In genomic region chr20:33864324-33864963, GRCh38 we compare ENCODE assay signal across 23 cellular contexts. TPM values are rescaled to one million over a fixed set of nuclear protein-coding genes. Genes with fewer than 3 reads are reported as not detected.
DNase-seq lines count a peak whose midpoint lies in the region; ATAC-seq, FAIRE-seq and TF ChIP-seq lines count a peak whose summit lies in the region.
"Had no signal": no experiment of that assay in that cellular context is flagged by ENCODE, and none has a peak within 500 bp of the region (broad histone marks: within the 10 kb centered on the region; RNA-seq: fewer than 3 reads in every experiment).

No MANE protein-coding gene starts in this region.

- H3K4me2 ChIP-seq in HepG2 (ENCODE audit: low read depth, low read length), result peak overlapping the region; percentile 29
- peak overlapping the region; percentile 59; the same call in 1 of the 2 replicates for H3K4me2 ChIP-seq in OCI-LY7 (ENCODE audit: low read length)
- H3K4me2 ChIP-seq: BLaER1 treated with 17β-estradiol and CSF1 and Interleukin-3, amounts not matched to agents 10 nM and 100 nM had no signal

- H3K4me3 ChIP-seq in HepG2 (replicated peaks in 1 of 3; ENCODE audit: insufficient read depth in 1 of 3, low read depth in 2 of 3, low read length in 3 of 3) (no peak overlapping the region), right lobe of liver (no peak overlapping the region), OCI-LY7 (ENCODE audit: low read depth, low read length, poor library complexity, severe bottlenecking) (no peak overlapping the region)
- H3K4me3 ChIP-seq: BLaER1 treated with 17β-estradiol and CSF1 and Interleukin-3, amounts not matched to agents 10 nM and 100 nM; GM23248; K562 had no signal

- H3K9me3 Mint-ChIP-seq in natural killer cell treated with Interleukin-12 subunit alpha and Interleukin-12 subunit beta and Interleukin-15 and Interleukin-18, amount 100 ng/mL, for 72 hours, result no peaks in the 10 kb centered on the region
- H3K9me3 Mint-ChIP-seq: CD8-positive, alpha-beta T cell had no signal

- ATAC-seq in HepG2 (0 out of 3 replicates have a peak, but pooled peaks have one; percentile 6), right lobe of liver (no peak), left colon (peak; percentile 58), HG03175 (IDR thresholded peaks at IDR 0.05; ENCODE audit: unreplicated experiment) (no peak)
- no peak for ATAC-seq in natural killer cell treated with Interleukin-12 subunit alpha and Interleukin-12 subunit beta and Interleukin-15 and Interleukin-18, amount 100 ng/mL, for 72 hours
- ATAC-seq: CD8-positive, alpha-beta T cell; K562; PC-3 had no signal

- CTCF ChIA-PET in HepG2 (lab: Yijun Ruan, JAX; ENCODE audit: low intra/inter-chr PET ratio, low total read pairs) (interaction anchor here (0.9 kb wide), 1 partner anchor 205 kb away, joined by 4 read pairs; no protein-coding TSS in a partner anchor), OCI-LY7 (lab: Charles Lee; ENCODE audit: unreplicated experiment) (interaction anchor here (1.1 kb wide), 1 partner anchor 213 kb away, joined by 4 read pairs; no protein-coding TSS in a partner anchor)

- no peak for TF ChIP-seq RAD21 in HepG2 (CRISPR knock-in tag; IDR thresholded peaks at IDR 0.05)

- H3K4me1 ChIP-seq in HepG2 (ENCODE audit: insufficient read depth, low read length), result peaks cover 26% of the 10 kb centered on the region
- H3K4me1 ChIP-seq in right lobe of liver, result no peaks in the 10 kb centered on the region
- H3K4me1 ChIP-seq in OCI-LY7 (ENCODE audit: insufficient read depth, low read length, poor library complexity, severe bottlenecking), result peaks cover 61% of the 10 kb centered on the region

- H3K36me3 ChIP-seq in HepG2 (replicated peaks in 1 of 2; ENCODE audit: control insufficient read depth in 1 of 2, insufficient read depth in 2 of 2, low read length in 2 of 2) (no peaks in the 10 kb centered on the region), right lobe of liver (no peaks in the 10 kb centered on the region), OCI-LY7 (ENCODE audit: insufficient read depth, low read length) (no peaks in the 10 kb centered on the region)
- H3K36me3 ChIP-seq: BLaER1 treated with 17β-estradiol and CSF1 and Interleukin-3, amounts not matched to agents 10 nM and 100 nM had no signal

- no peak overlapping the region for H3K9ac ChIP-seq in HepG2 (ENCODE audit: insufficient read depth, low read depth, low read length)
- H3K9ac ChIP-seq: BLaER1 treated with 17β-estradiol and CSF1 and Interleukin-3, amounts not matched to agents 10 nM and 100 nM; GM23248 had no signal

- H3K79me2 ChIP-seq in HepG2 (ENCODE audit: insufficient read depth, low read length), result no peaks in the 10 kb centered on the region
- H3K79me2 ChIP-seq in OCI-LY7 (ENCODE audit: insufficient read depth, low read depth, low read length), result no peaks in the 10 kb centered on the region

- no peak overlapping the region for H3K4me3 Mint-ChIP-seq in natural killer cell treated with Interleukin-12 subunit alpha and Interleukin-12 subunit beta and Interleukin-15 and Interleukin-18, amount 100 ng/mL, for 72 hours
- H3K4me3 Mint-ChIP-seq: CD8-positive, alpha-beta T cell had no signal

- in situ Hi-C loops in HepG2 (cut with HindIII; ENCODE audit: extremely low pct_ligation_motif_present, low pct_unique_long_range_greater_than_20kb), result no loop called here

- no peaks in the 10 kb centered on the region for H3K9me3 ChIP-seq in HepG2 (ENCODE audit: low read length)
- H3K9me3 ChIP-seq in right lobe of liver, result no peaks in the 10 kb centered on the region
- H3K9me3 ChIP-seq in OCI-LY7 (ENCODE audit: low read length), result no peaks in the 10 kb centered on the region
- H3K9me3 ChIP-seq: BLaER1 treated with 17β-estradiol and CSF1 and Interleukin-3, amounts not matched to agents 10 nM and 100 nM had no signal

- no peak for TF ChIP-seq POLR2A in HepG2 (IDR thresholded peaks at IDR 0.05; ENCODE audit: insufficient read depth in 1 of 2, low read depth in 2 of 2, low read length in 2 of 2)
- no peak for TF ChIP-seq POLR2A in right lobe of liver (IDR thresholded peaks at IDR 0.05)

- WGBS in HepG2 (ENCODE audit: low lambda C conversion rate), result 36% methylated on average over 15 of the region's 15 CpGs
- 96% methylated on average over 7 of the region's 15 CpGs for WGBS in right lobe of liver (ENCODE audit: insufficient coverage, low coverage, low lambda C conversion rate, missing lambda C conversion rate)

- FAIRE-seq in HepG2 (lab: Jason Lieb, UNC), result no peak
- FAIRE-seq: G401.6, GM12892, K562 had no signal

- peaks cover 8 to 56% of the 10 kb centered on the region in 2 experiments for H3K27me3 ChIP-seq in HepG2 (ENCODE audit: control insufficient read depth in 1 of 2, insufficient read depth in 2 of 2, low read length in 2 of 2)
- H3K27me3 ChIP-seq in right lobe of liver, result no peaks in the 10 kb centered on the region
- H3K27me3 ChIP-seq: BLaER1 treated with 17β-estradiol and CSF1 and Interleukin-3, amounts not matched to agents 10 nM and 100 nM had no signal

- H3K4me1 Mint-ChIP-seq in natural killer cell treated with Interleukin-12 subunit alpha and Interleukin-12 subunit beta and Interleukin-15 and Interleukin-18, amount 100 ng/mL, for 72 hours (ENCODE audit: low read depth in 2 of 2), result peaks cover 2 to 4% of the 10 kb centered on the region in 2 donors

- DNase-seq in HepG2 (ENCODE audit: low spot score), result no peak
- no peak for DNase-seq in right lobe of liver
- no peak for DNase-seq in OCI-LY7 (ENCODE audit: low spot score)
- DNase-seq in left colon, result no peak
- no peak for DNase-seq in natural killer cell treated with Interleukin-12 subunit alpha and Interleukin-12 subunit beta and Interleukin-15 and Interleukin-18, amount 100 ng/mL, for 72 hours (ENCODE audit: low spot score)
- no peak for DNase-seq in HPDE6-E6E7 (ENCODE audit: extremely low spot score)
- DNase-seq: CD8-positive, alpha-beta T cell; GM23248; HCEC 1CT; NCI-H1092; NCI-H1436; NCI-H187 treated with DMSO at 0.1 percent for 48 hours; NCI-H2171; NCI-H446; NCI-H526 treated with DMSO at 0.1 percent for 48 hours; PC-3; SHP77; T-helper 1 cell had no signal

- H3K27me3 Mint-ChIP-seq in natural killer cell treated with Interleukin-12 subunit alpha and Interleukin-12 subunit beta and Interleukin-15 and Interleukin-18, amount 100 ng/mL, for 72 hours, result no peaks in the 10 kb centered on the region

- TF ChIP-seq CTCF in HepG2 (CRISPR knock-in tag; IDR thresholded peaks at IDR 0.05), result no peak
- no peak for TF ChIP-seq CTCF in right lobe of liver (IDR thresholded peaks at IDR 0.05)
- TF ChIP-seq CTCF in OCI-LY7 (conservative IDR thresholded peaks at IDR 0.05; ENCODE audit: low read length), result no peak

- POLR2A ChIA-PET in HepG2 (lab: Yijun Ruan, JAX), result no interaction called here
- POLR2A ChIA-PET in OCI-LY7 (lab: Charles Lee), result interaction anchor here (0.6 to 1.5 kb wide), 2 partner anchors 9 to 49 kb away, joined by 4 to 6 read pairs; no protein-coding TSS in a partner anchor

- TF ChIP-seq EP300 in HepG2 (IDR thresholded peaks at IDR 0.05; ENCODE audit: low read depth in 2 of 2, low read length in 2 of 2) (no peak), HepG2 (CRISPR knock-in tag; IDR thresholded peaks at IDR 0.05; ENCODE audit: borderline replicate concordance) (no peak)

- H3K36me3 Mint-ChIP-seq in natural killer cell treated with Interleukin-12 subunit alpha and Interleukin-12 subunit beta and Interleukin-15 and Interleukin-18, amount 100 ng/mL, for 72 hours, result no peaks in the 10 kb centered on the region
- H3K36me3 Mint-ChIP-seq: CD8-positive, alpha-beta T cell had no signal

- no peaks in the 10 kb centered on the region for H3K9me2 ChIP-seq in OCI-LY7 (ENCODE audit: insufficient read depth, low read length)

- H2AFZ ChIP-seq in HepG2 (ENCODE audit: low read length) (no peak overlapping the region), OCI-LY7 (ENCODE audit: low read length) (peak overlapping the region; percentile 53; the same call in 1 of the 2 replicates)
- H2AFZ ChIP-seq: GM23248 had no signal

- BruUV-seq in HepG2 (replicated peaks; lab: Mats Ljungman, UMichigan) (no TSS peak), OCI-LY7 (replicated peaks; lab: Mats Ljungman, UMichigan) (no TSS peak)

- intact Hi-C loops in HepG2 (cut with micrococcal nuclease; ENCODE audit: unreplicated experiment), result loop anchor here (5.0 kb wide), 2 partner anchors 52 to 72 kb away; partner anchors contain the start of gene CHMP4B
- intact Hi-C loops in right lobe of liver (cut with DNase I), result no loop called here
- intact Hi-C loops in OCI-LY7 (cut with micrococcal nuclease; ENCODE audit: unreplicated experiment), result loop anchor here (5.0 kb wide), 1 partner anchor 132 kb away; the partner anchor contains the start of gene ZNF341
- intact Hi-C loops in left colon (cut with DNase I, micrococcal nuclease), result loop anchor here in 1 of 2 donors (5.0 kb wide), 1 partner anchor 203 kb away; no protein-coding TSS in a partner anchor

- H3K27ac ChIP-seq in HepG2 (ENCODE audit: extremely low read length, insufficient read depth, low read length), result no peak overlapping the region
- H3K27ac ChIP-seq in right lobe of liver, result no peak overlapping the region
- peak overlapping the region; percentile 56 for H3K27ac ChIP-seq in OCI-LY7 (ENCODE audit: low read depth, low read length, poor library complexity, severe bottlenecking)
- H3K27ac ChIP-seq: GM23248 had no signal

- no peak overlapping the region for H3K27ac Mint-ChIP-seq in natural killer cell treated with Interleukin-12 subunit alpha and Interleukin-12 subunit beta and Interleukin-15 and Interleukin-18, amount 100 ng/mL, for 72 hours
- H3K27ac Mint-ChIP-seq: CD8-positive, alpha-beta T cell had no signal

- H4K20me1 ChIP-seq in HepG2 (ENCODE audit: insufficient read depth, low read length) (no peaks in the 10 kb centered on the region), OCI-LY7 (ENCODE audit: insufficient read depth, low read length) (no peaks in the 10 kb centered on the region)

RNA-seq across cellular contexts. Expression of gene CHMP4B, which starts 53.3 kb away (rescaled TPM):
- total RNA-seq in HepG2 (2016; rRNA removed; fragmentation: Illumina TruSeq; extraction: Trizol) (40.1 and 55.7 TPM in 2 replicates), right lobe of liver (10 to 100 TPM; 21.0 to 40.8 (median 28.3) TPM), OCI-LY7 (2022) (80.4 and 84.2 TPM in 2 replicates), left colon (100 to 1,000 TPM; 166 to 233 TPM)
- 21.5 and 22.5 TPM in 2 replicates for total RNA-seq in HepG2 (2016; cell fraction: cytosol; rRNA removed; fragmentation: Illumina TruSeq; extraction: Trizol; ENCODE audit: low read depth)
- 38.1 and 49.5 TPM in 2 replicates for total RNA-seq in HepG2 (2016; cell fraction: insoluble cytoplasmic fraction; rRNA removed; fragmentation: Illumina TruSeq; extraction: Trizol)
- 48.4 and 51.3 TPM in 2 replicates for total RNA-seq in HepG2 (2016; cell fraction: membrane; rRNA removed; fragmentation: Illumina TruSeq; extraction: Trizol)
- 20.3 and 20.7 TPM in 2 replicates for total RNA-seq in HepG2 (2016; cell fraction: nucleus; rRNA removed; fragmentation: Illumina TruSeq; extraction: Trizol)
- 45.6 and 53.3 TPM in 2 replicates for polyA plus RNA-seq in HepG2 (2011; rRNA removed)
- 41.0 and 57.4 TPM in 2 replicates for polyA plus RNA-seq in HepG2 (2011; cell fraction: cytosol; rRNA removed)
- 16.8 and 22.7 TPM in 2 replicates for polyA plus RNA-seq in HepG2 (2011; cell fraction: nucleus; rRNA removed)
- 89.7 and 106 TPM in 2 replicates for polyA plus RNA-seq in HepG2 (2012)
- 70.9 and 93.4 TPM in 2 replicates for polyA plus RNA-seq in HepG2 (2016; cell fraction: cytosol; fragmentation: Illumina TruSeq; extraction: Trizol; ENCODE audit: low read depth)
- polyA plus RNA-seq in HepG2 (2016; cell fraction: insoluble cytoplasmic fraction; fragmentation: Illumina TruSeq; extraction: Trizol; ENCODE audit: low read depth), result 148 and 160 TPM in 2 replicates
- 107 and 129 TPM in 2 replicates for polyA plus RNA-seq in HepG2 (2016; cell fraction: membrane; fragmentation: Illumina TruSeq; extraction: Trizol; ENCODE audit: low read depth)
- 88.7 and 93.2 TPM in 2 replicates for polyA plus RNA-seq in HepG2 (2016; cell fraction: nucleus; fragmentation: Illumina TruSeq; extraction: Trizol; ENCODE audit: insufficient read depth, low read depth)
- polyA minus RNA-seq in HepG2 (2011; rRNA and poly(A)+ RNA removed; ENCODE audit: low replicate concordance), result 12.1 and 18.5 TPM in 2 replicates
- 23.5 and 28.2 TPM in 2 replicates for polyA minus RNA-seq in HepG2 (2011; cell fraction: cytosol; rRNA and poly(A)+ RNA removed)
- 9.5 and 11.8 TPM in 2 replicates for polyA minus RNA-seq in HepG2 (2011; cell fraction: nucleus; rRNA and poly(A)+ RNA removed)
- 32.4 and 46.6 TPM in 2 replicates for total RNA-seq in OCI-LY7 (2014; rRNA removed; shearing (Covaris generic))
- 10 to 100 TPM; 62.3 to 84.5 TPM for total RNA-seq in natural killer cell treated with Interleukin-12 subunit alpha and Interleukin-12 subunit beta and Interleukin-15 and Interleukin-18, amount 100 ng/mL, for 72 hours

Comparison
In these comparisons a context has a peak if more than half of its experiments do, and no peak if none do; other contexts are left out.
1. ATAC-seq: peak in HepG2 (single experiment) and left colon (single experiment); none in right lobe of liver (0 of 4), natural killer cell treated with Interleukin-12 subunit alpha and Interleukin-12 subunit beta and Interleukin-15 and Interleukin-18, amount 100 ng/mL, for 72 hours (0 of 2) and HG03175 (single experiment).
2. intact Hi-C loops: an anchor here in HepG2 (5.0 kb wide) and OCI-LY7 (5.0 kb wide); none called in right lobe of liver.